1 cellular context compared by ENCODE assay signal in genomic region chr2:96065381-96065930, GRCh38.
TF ChIP-seq lines count a peak whose summit lies in the region.

No MANE protein-coding gene starts in this region.

TF ChIP-seq in HepG2, 621 proteins besides CTCF, POLR2A, EP300 and RAD21 (continues in another document):
- TF ChIP-seq HCFC1 (IDR thresholded peaks at IDR 0.05; ENCODE audit: low read depth, low read length) (no peak), MTF2 (CRISPR knock-in tag; IDR thresholded peaks at IDR 0.05; ENCODE audit: borderline replicate concordance) (no peak), HNRNPK (IDR thresholded peaks at IDR 0.05; ENCODE audit: low read depth, low read length, poor library complexity, severe bottlenecking) (no peak), SMYD3 (CRISPR knock-in tag; IDR thresholded peaks at IDR 0.05) (no peak), KLF11 (CRISPR knock-in tag; IDR thresholded peaks at IDR 0.05) (no peak), ZNF687 (CRISPR knock-in tag; IDR thresholded peaks at IDR 0.05) (peak; percentile 40), ZNF768 (CRISPR knock-in tag; IDR thresholded peaks at IDR 0.05) (peak; percentile 67; the same call in 1 of the 2 replicates), PRDM10 (CRISPR knock-in tag; IDR thresholded peaks at IDR 0.05; ENCODE audit: low read depth) (no peak), ZBTB4 (CRISPR knock-in tag; IDR thresholded peaks at IDR 0.05; ENCODE audit: borderline replicate concordance) (no peak), KLF12 (CRISPR knock-in tag; IDR thresholded peaks at IDR 0.05; ENCODE audit: borderline replicate concordance) (no peak), ZNF557 (CRISPR knock-in tag; IDR thresholded peaks at IDR 0.05) (no peak), ARHGAP35 (CRISPR knock-in tag; IDR thresholded peaks at IDR 0.05; ENCODE audit: borderline replicate concordance) (no peak), AGO1 (IDR thresholded peaks at IDR 0.05; ENCODE audit: low read depth, low read length, poor library complexity, severe bottlenecking) (no peak), SP2 (CRISPR knock-in tag; IDR thresholded peaks at IDR 0.05) (no peak), ZNF577 (CRISPR knock-in tag; IDR thresholded peaks at IDR 0.05; ENCODE audit: borderline replicate concordance, low read depth) (0 out of 2 replicates have a peak, but pooled peaks have one; percentile 47), ZC3H13 (CRISPR knock-in tag; IDR thresholded peaks at IDR 0.05) (no peak), FUBP1 (CRISPR knock-in tag; IDR thresholded peaks at IDR 0.05; ENCODE audit: borderline replicate concordance) (no peak), ZNF546 (CRISPR knock-in tag; conservative IDR thresholded peaks at IDR 0.05) (no peak), THAP11 (CRISPR knock-in tag; IDR thresholded peaks at IDR 0.05) (no peak), ZZZ3 (CRISPR knock-in tag; IDR thresholded peaks at IDR 0.05; ENCODE audit: borderline replicate concordance) (no peak), DNMT3B (CRISPR knock-in tag; conservative IDR thresholded peaks at IDR 0.05) (no peak), ZNF343 (CRISPR knock-in tag; IDR thresholded peaks at IDR 0.05) (no peak), MYC (CRISPR knock-in tag; IDR thresholded peaks at IDR 0.05; ENCODE audit: borderline replicate concordance) (0 out of 2 replicates have a peak, but pooled peaks have one; percentile 17), DNMT1 (CRISPR knock-in tag; IDR thresholded peaks at IDR 0.05) (0 out of 2 replicates have a peak, but pooled peaks have one; percentile 8), ZNF574 (CRISPR knock-in tag; IDR thresholded peaks at IDR 0.05) (no peak), EED (CRISPR knock-in tag; IDR thresholded peaks at IDR 0.05) (no peak), SOX5 (CRISPR knock-in tag; IDR thresholded peaks at IDR 0.05; ENCODE audit: borderline replicate concordance) (no peak), ZNF484 (CRISPR knock-in tag; IDR thresholded peaks at IDR 0.05; ENCODE audit: borderline replicate concordance, low read depth) (0 out of 2 replicates have a peak, but pooled peaks have one; percentile 48), ZNF446 (CRISPR knock-in tag; IDR thresholded peaks at IDR 0.05) (no peak), MLLT10 (CRISPR knock-in tag; IDR thresholded peaks at IDR 0.05) (no peak), ZSCAN12 (CRISPR knock-in tag; IDR thresholded peaks at IDR 0.05) (no peak), REXO4 (CRISPR knock-in tag; IDR thresholded peaks at IDR 0.05; ENCODE audit: borderline replicate concordance) (no peak), CC2D1A (CRISPR knock-in tag; IDR thresholded peaks at IDR 0.05) (no peak), GTF3A (CRISPR knock-in tag; conservative IDR thresholded peaks at IDR 0.05) (0 out of 2 replicates have a peak, but pooled peaks have one; percentile 39), ZNF225 (CRISPR knock-in tag; IDR thresholded peaks at IDR 0.05) (no peak), PATZ1 (CRISPR knock-in tag; IDR thresholded peaks at IDR 0.05) (peak; percentile 41; the same call in 1 of the 2 replicates), HNF1A (IDR thresholded peaks at IDR 0.05; ENCODE audit: low read depth) (no peak), HNF1A (CRISPR knock-in tag; IDR thresholded peaks at IDR 0.05; ENCODE audit: borderline replicate concordance) (peak; percentile 24; the same call in 1 of the 2 replicates)
